Comparison of ENCODE assay signal across 15 cellular contexts in genomic region chr2:216922170-216922780, GRCh38.
DNase-seq lines count a peak whose midpoint lies in the region; ATAC-seq and TF ChIP-seq lines count a peak whose summit lies in the region.
"Had no signal": no experiment of that assay in that cellular context is flagged by ENCODE, and none has a peak within 500 bp of the region (broad histone marks: within the 10 kb centered on the region; RNA-seq: fewer than 3 reads in every experiment).

No MANE protein-coding gene starts in this region.

- no peak overlapping the region for H3K27ac ChIP-seq in ascending aorta
- H3K27ac ChIP-seq: esophagus muscularis mucosa, hepatocyte, psoas muscle had no signal

- H3K36me3 ChIP-seq in ascending aorta: no peaks in the 10 kb centered on the region
- H3K36me3 ChIP-seq: esophagus muscularis mucosa had no signal

- in situ Hi-C loops in GM13976 (cut with MboI; ENCODE audit: low sequenced_read_pairs, unreplicated experiment): no loop called here

- peak; percentile 16 for DNase-seq in GM12865 (ENCODE audit: low read depth)
- DNase-seq in MV-4-11 (lab: John Stamatoyannopoulos, UW): peak; percentile 37
- no peak for DNase-seq in GM13976 (ENCODE audit: low spot score)
- no peak for DNase-seq in ascending aorta (ENCODE audit: low spot score in 2 of 2)
- DNase-seq: amniotic stem cell, cortex of kidney, mucosa of descending colon, NCI-H2081, psoas muscle had no signal

- no peaks in the 10 kb centered on the region for H3K9me3 ChIP-seq in ascending aorta
- H3K9me3 ChIP-seq: esophagus muscularis mucosa, mucosa of descending colon, psoas muscle had no signal

- TF ChIP-seq CTCF in GM12865 (IDR thresholded peaks at IDR 0.05; ENCODE audit: insufficient read depth, low read depth, low read length, missing control alignments): no peak
- no peak for TF ChIP-seq CTCF in GM13976 (IDR thresholded peaks at IDR 0.05; ENCODE audit: borderline replicate concordance, control extremely low read depth, extremely low read depth, insufficient read depth, missing control alignments)
- TF ChIP-seq CTCF in ascending aorta (IDR thresholded peaks at IDR 0.05): no peak

- ATAC-seq in GM19455 (IDR thresholded peaks at IDR 0.05; ENCODE audit: unreplicated experiment) (peak; percentile 73), HG02852 (IDR thresholded peaks at IDR 0.05; ENCODE audit: unreplicated experiment) (peak; percentile 65), HG03175 (IDR thresholded peaks at IDR 0.05; ENCODE audit: unreplicated experiment) (no peak), HG03280 (IDR thresholded peaks at IDR 0.05; ENCODE audit: unreplicated experiment) (no peak)
- ATAC-seq: mucosa of descending colon, psoas muscle had no signal

- no peaks in the 10 kb centered on the region for H3K4me1 ChIP-seq in ascending aorta
- H3K4me1 ChIP-seq: psoas muscle had no signal

- intact Hi-C loops in ascending aorta (cut with DNase I): no loop called here

- no peaks in the 10 kb centered on the region for H3K27me3 ChIP-seq in ascending aorta
- H3K27me3 ChIP-seq: esophagus muscularis mucosa, hepatocyte had no signal

- no peak overlapping the region for H3K4me3 ChIP-seq in GM12865 (ENCODE audit: low read depth, low read length)
- H3K4me3 ChIP-seq in ascending aorta: no peak overlapping the region
- H3K4me3 ChIP-seq: esophagus muscularis mucosa, hepatocyte, mucosa of descending colon, psoas muscle had no signal

Comparison
In these comparisons a context has a peak if more than half of its experiments do, and no peak if none do; other contexts are left out.
1. DNase-seq: peak in GM12865 (single experiment) and MV-4-11 (single experiment); none in GM13976 (single experiment) and ascending aorta (0 of 2).
2. ATAC-seq: peak in GM19455 (single experiment) and HG02852 (single experiment); none in HG03175 (single experiment) and HG03280 (single experiment).